In genomic region chr13:99087130-99087953, GRCh38 we compare ENCODE assay signal across 8 cellular contexts.
DNase-seq lines count a peak whose midpoint lies in the region; ATAC-seq and TF ChIP-seq lines count a peak whose summit lies in the region.

No MANE protein-coding gene starts in this region.

- DNase-seq in AG10803 (ENCODE audit: low read depth) (peak; percentile 77), NCI-H510A (lab: John Stamatoyannopoulos, UW) (peak; percentile 65), dorsolateral prefrontal cortex (peak; percentile 85 to 97 (median 91)), right lobe of liver (peak; percentile 94 to 95 (median 94))
- peak; percentile 95 for DNase-seq in activated CD4-positive, alpha-beta memory T cell treated with anti-CD3 and anti-CD28 coated beads for 36 hours
- peak; percentile 93 for DNase-seq in stimulated activated CD4-positive, alpha-beta T cell treated with anti-CD3 and anti-CD28 coated beads, Interleukin-4, amount 100 ng/mL, for 24 hours

- intact Hi-C loops in activated CD4-positive, alpha-beta memory T cell treated with anti-CD3 and anti-CD28 coated beads for 36 hours (cut with micrococcal nuclease): loop anchor here (1.0 to 10.0 kb wide), 11 partner anchors 32 to 513 kb away; partner anchors contain the start of genes STK24 and UBAC2
- intact Hi-C loops in dorsolateral prefrontal cortex (cut with DNase I): loop anchor here (2.0 to 10.0 kb wide), 3 partner anchors 110 to 513 kb away; partner anchors contain the start of genes UBAC2 (in 2 of the 2), DOCK9 (in 1 of the 2) and STK24 (in 1 of the 2)
- intact Hi-C loops in right lobe of liver (cut with DNase I): no loop called here

- peaks cover 0 to 5% (median 0%) of the 10 kb centered on the region in 4 donors for H3K4me1 ChIP-seq in right lobe of liver

- H3K4me3 ChIP-seq in AG10803 (ENCODE audit: low read length): peak overlapping the region; percentile 73
- peak overlapping the region; percentile 45 to 97 (median 82) for H3K4me3 ChIP-seq in dorsolateral prefrontal cortex
- H3K4me3 ChIP-seq in right lobe of liver: peak overlapping the region; percentile 42 to 77 (median 75)

- H3K36me3 Mint-ChIP-seq in activated CD4-positive, alpha-beta memory T cell treated with anti-CD3 and anti-CD28 coated beads for 36 hours: no peaks in the 10 kb centered on the region

- no peaks in the 10 kb centered on the region for H3K27me3 ChIP-seq in dorsolateral prefrontal cortex
- no peaks in the 10 kb centered on the region for H3K27me3 ChIP-seq in right lobe of liver

- no peaks in the 10 kb centered on the region for H3K27me3 Mint-ChIP-seq in activated CD4-positive, alpha-beta memory T cell treated with anti-CD3 and anti-CD28 coated beads for 36 hours

- TF ChIP-seq CTCF in AG10803 (conservative IDR thresholded peaks at IDR 0.05; ENCODE audit: low read length): peak; percentile 18; the same call in 1 of the 2 replicates
- peak in 48 of 56 donors; percentile 9 to 65 (median 34) for TF ChIP-seq CTCF in dorsolateral prefrontal cortex (IDR thresholded peaks at IDR 0.05 in 54 of 56, conservative IDR thresholded peaks at IDR 0.05 in 2 of 56; ENCODE audit: low read depth in 1 of 56, partially characterized antibody in 56 of 56)
- no peak for TF ChIP-seq CTCF in right lobe of liver (IDR thresholded peaks at IDR 0.05)

- H3K27ac ChIP-seq in dorsolateral prefrontal cortex (peak overlapping the region; percentile 35 to 99 (median 94)), right lobe of liver (peak overlapping the region; percentile 72 to 84 (median 83))

- TF ChIP-seq POLR2A in right lobe of liver (IDR thresholded peaks at IDR 0.05): peak; percentile 61

- POLR2A ChIA-PET in activated CD4-positive, alpha-beta memory T cell treated with anti-CD3 and anti-CD28 coated beads for 36 hours (lab: Charles Lee): interaction anchor here (0.6 to 2.1 kb wide), 11 partner anchors 9 to 217 kb away, joined by 3 to 6 read pairs (median 4); partner anchors contain the start of gene UBAC2

- peak overlapping the region; percentile 97 for H3K27ac Mint-ChIP-seq in activated CD4-positive, alpha-beta memory T cell treated with anti-CD3 and anti-CD28 coated beads for 36 hours

- H3K9me3 ChIP-seq in right lobe of liver: no peaks in the 10 kb centered on the region

- ATAC-seq in GM19035 (IDR thresholded peaks at IDR 0.05; ENCODE audit: unreplicated experiment) (peak; percentile 84), HG03354 (IDR thresholded peaks at IDR 0.05; ENCODE audit: poor library complexity, severe bottlenecking, unreplicated experiment) (peak; percentile 86), right lobe of liver (peak; percentile 95 to 96 (median 95))

- peak overlapping the region; percentile 99 for H3K4me3 Mint-ChIP-seq in activated CD4-positive, alpha-beta memory T cell treated with anti-CD3 and anti-CD28 coated beads for 36 hours

- CTCF ChIA-PET in activated CD4-positive, alpha-beta memory T cell treated with anti-CD3 and anti-CD28 coated beads for 36 hours (lab: Charles Lee): interaction anchor here (0.8 to 1.5 kb wide), 6 partner anchors 38 to 182 kb away, joined by 3 to 8 read pairs (median 4); no protein-coding TSS in a partner anchor

- no peaks in the 10 kb centered on the region for H3K9me3 Mint-ChIP-seq in activated CD4-positive, alpha-beta memory T cell treated with anti-CD3 and anti-CD28 coated beads for 36 hours

- no peaks in the 10 kb centered on the region for H3K36me3 ChIP-seq in right lobe of liver

- H3K4me1 Mint-ChIP-seq in activated CD4-positive, alpha-beta memory T cell treated with anti-CD3 and anti-CD28 coated beads for 36 hours (ENCODE audit: low read depth): peaks cover 32% of the 10 kb centered on the region

- WGBS in right lobe of liver (ENCODE audit: insufficient coverage, low coverage, low lambda C conversion rate, missing lambda C conversion rate): 0% methylated on average over 8 of the region's 89 CpGs

Comparison
In these comparisons a context has a peak if more than half of its experiments do, and no peak if none do; other contexts are left out.
1. Peak in every context shown above with its lines: DNase-seq, ATAC-seq, H3K4me3 ChIP-seq and H3K27ac ChIP-seq.
2. CTCF ChIP-seq: peak in AG10803 (single experiment) and dorsolateral prefrontal cortex (48 of 56); none in right lobe of liver (0 of 4).
3. intact Hi-C loops: an anchor here in activated CD4-positive, alpha-beta memory T cell treated with anti-CD3 and anti-CD28 coated beads for 36 hours (1.0 to 10.0 kb wide) and dorsolateral prefrontal cortex (2.0 to 10.0 kb wide); none called in right lobe of liver.